11 cellular contexts compared by ENCODE assay signal in the genomic region with DNA sequence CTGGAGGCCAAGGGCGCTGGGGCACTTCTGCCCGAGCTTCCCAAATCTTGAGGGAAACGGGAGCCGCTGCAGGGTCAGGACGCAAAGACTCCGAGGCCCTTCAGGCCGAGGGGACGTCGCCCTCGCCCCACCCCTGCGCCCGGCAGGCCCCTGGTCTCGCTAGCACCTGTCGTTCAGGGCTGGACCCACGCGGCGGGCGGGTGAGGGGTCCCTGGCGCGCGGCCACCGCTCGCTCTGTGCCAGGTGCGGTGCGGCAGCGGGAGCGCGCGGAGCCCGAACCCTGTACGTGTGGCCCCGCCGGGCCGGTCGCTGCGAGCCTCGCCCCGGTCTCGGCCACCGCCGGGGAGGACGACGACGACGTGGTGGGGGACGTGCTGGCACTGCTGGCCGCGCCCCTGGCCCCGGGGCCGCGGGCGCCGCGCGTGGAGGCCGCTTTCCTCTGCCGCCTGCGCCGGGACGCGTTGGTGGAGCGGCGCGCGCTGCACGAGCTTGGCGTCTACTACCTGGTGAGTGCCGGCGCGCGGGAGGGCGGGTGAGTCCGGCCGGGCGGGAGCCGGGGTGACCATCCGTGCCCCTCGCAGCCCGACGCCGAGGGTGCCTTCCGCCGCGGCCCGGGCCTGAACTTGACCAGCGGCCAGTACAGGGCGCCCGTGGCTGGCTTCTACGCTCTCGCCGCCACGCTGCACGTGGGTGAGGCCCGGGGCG. TPM values are rescaled to one million over a fixed set of nuclear protein-coding genes. Genes with fewer than 3 reads are reported as not detected.
DNase-seq lines count a peak whose midpoint lies in the region; ATAC-seq and TF ChIP-seq lines count a peak whose summit lies in the region.
"Had no signal": no experiment of that assay in that cellular context is flagged by ENCODE, and none has a peak within 500 bp of the region (broad histone marks: within the 10 kb centered on the region; RNA-seq: fewer than 3 reads in every experiment).

No MANE protein-coding gene starts in this region.

- no peak overlapping the region for H2BK5ac ChIP-seq in neuronal stem cell (ENCODE audit: low read length)

- peak; percentile 53 for TF ChIP-seq POLR2A in erythroblast (IDR thresholded peaks at IDR 0.05; ENCODE audit: low read length)

- no CpG with 5 or more reads among the region's 95 CpGs for WGBS in neuronal stem cell (ENCODE audit: extremely low coverage in 2 of 2, insufficient read length in 2 of 2, insufficient replicate concordance in 1 of 2), 2 donors

- no peak overlapping the region for H2AFZ ChIP-seq in neuronal stem cell (ENCODE audit: low read length)

- H3K79me1 ChIP-seq in neuronal stem cell (ENCODE audit: low read depth, low read length), result peaks cover 3% of the 10 kb centered on the region

- H2BK12ac ChIP-seq in neuronal stem cell (ENCODE audit: low read length), result no peak overlapping the region

- peak overlapping the region in 1 of 2 donors; percentile 73 for H3K4me3 ChIP-seq in neuronal stem cell (ENCODE audit: low read length in 2 of 2)
- H3K4me3 ChIP-seq: ovary had no signal

- no peak overlapping the region for H3K27ac ChIP-seq in neuronal stem cell (replicated peaks; ENCODE audit: low read length)
- H3K27ac ChIP-seq: ovary had no signal

- no peak for ATAC-seq in esophagus mucosa

- H3K9ac ChIP-seq in ES-I3 (ENCODE audit: low read depth, low read length), result peak overlapping the region; percentile 53
- H3K9ac ChIP-seq in neuronal stem cell (ENCODE audit: low read depth, low read length, poor library complexity), result peak overlapping the region; percentile 81

- DNase-seq in NCI-H1105 (lab: John Stamatoyannopoulos, UW) (peak; percentile 22), erythroblast (lab: John Stamatoyannopoulos, UW) (peak; percentile 58 to 73), neuronal stem cell (ENCODE audit: low spot score) (no peak), NCI-H187 (lab: John Stamatoyannopoulos, UW) (no peak), KG1 (lab: John Stamatoyannopoulos, UW) (no peak)
- DNase-seq: activated naive CD4-positive, alpha-beta T cell treated with anti-CD3 and anti-CD28 coated beads, Interleukin-2, amount 10 ng/mL, durations not matched to agents 7 days and 5 days; NCI-H446 treated with DMSO at 0.1 percent for 48 hours had no signal

- H3K36me3 ChIP-seq in ES-I3 (ENCODE audit: insufficient read depth, low read length) (no peaks in the 10 kb centered on the region), neuronal stem cell (replicated peaks in 1 of 2; ENCODE audit: control insufficient read depth in 2 of 2, insufficient read depth in 2 of 2, low read length in 2 of 2) (peaks cover 3 to 18% of the 10 kb centered on the region in 2 donors)
- H3K36me3 ChIP-seq: ovary had no signal

- H3K27me3 ChIP-seq in neuronal stem cell (ENCODE audit: control insufficient read depth in 3 of 3, insufficient read depth in 3 of 3, low read depth in 1 of 3, low read length in 3 of 3), result peaks cover 12 to 59% (median 23%) of the 10 kb centered on the region in 3 experiments
- H3K27me3 ChIP-seq: ovary had no signal

- H3K9me3 ChIP-seq in ES-I3 (ENCODE audit: control insufficient read depth, insufficient read depth, low read length), result no peaks in the 10 kb centered on the region
- no peaks in the 10 kb centered on the region for H3K9me3 ChIP-seq in neuronal stem cell (replicated peaks in 1 of 2; ENCODE audit: control insufficient read depth in 2 of 2, insufficient read depth in 1 of 2, low read depth in 1 of 2, low read length in 2 of 2)
- H3K9me3 ChIP-seq: ovary had no signal

- H3K4ac ChIP-seq in neuronal stem cell (ENCODE audit: low read length), result no peak overlapping the region

- no peak overlapping the region for H2BK120ac ChIP-seq in neuronal stem cell (ENCODE audit: low read depth, low read length)

- H2AK5ac ChIP-seq in neuronal stem cell (ENCODE audit: low read depth, low read length), result peak overlapping the region; percentile 68

- H3K18ac ChIP-seq in neuronal stem cell (ENCODE audit: low read length), result peak overlapping the region; percentile 42

- H3K4me1 ChIP-seq in ES-I3 (ENCODE audit: insufficient read depth, low read length) (no peaks in the 10 kb centered on the region; the same call in 1 of the 2 replicates), neuronal stem cell (ENCODE audit: control insufficient read depth in 2 of 2, insufficient read depth in 1 of 2, low read depth in 1 of 2, low read length in 2 of 2) (peaks cover 0 to 4% of the 10 kb centered on the region in 2 donors)

- H3K14ac ChIP-seq in neuronal stem cell (ENCODE audit: low read length), result peak overlapping the region; percentile 21

- H4K8ac ChIP-seq in neuronal stem cell (ENCODE audit: low read depth, low read length), result no peak overlapping the region

- H3K4me2 ChIP-seq in neuronal stem cell (ENCODE audit: insufficient read depth, low read length, poor library complexity, severe bottlenecking), result peak overlapping the region; percentile 86

- no peak overlapping the region for H3K23ac ChIP-seq in neuronal stem cell (ENCODE audit: low read depth, low read length, poor library complexity)

- no peak overlapping the region for H4K91ac ChIP-seq in neuronal stem cell (ENCODE audit: low read depth, low read length, poor library complexity)

- H2BK15ac ChIP-seq in neuronal stem cell (ENCODE audit: low read length), result no peak overlapping the region

RNA-seq across cellular contexts. Expression of a gene that starts 4.9 kb away (rescaled TPM):
- 0.43 TPM for polyA plus RNA-seq in neuronal stem cell (2013, experiment 1 of 2)
- 0.37 TPM for polyA plus RNA-seq in neuronal stem cell (2013, experiment 2 of 2)
- total RNA-seq in esophagus mucosa, result 0.44 TPM

RNA-seq across cellular contexts. Expression of a gene that starts 25.2 kb away (rescaled TPM):
- 0.06 TPM for polyA plus RNA-seq in neuronal stem cell (2013, experiment 1 of 2)
- 0.07 TPM for polyA plus RNA-seq in neuronal stem cell (2013, experiment 2 of 2)
- total RNA-seq in esophagus mucosa, result 0.08 TPM
- total RNA-seq: temporal lobe had no signal

RNA-seq across cellular contexts. Expression of a gene that starts 39.8 kb away (rescaled TPM):
- 21.1 TPM for polyA plus RNA-seq in neuronal stem cell (2013, experiment 1 of 2)
- 19.3 TPM for polyA plus RNA-seq in neuronal stem cell (2013, experiment 2 of 2)
- total RNA-seq in esophagus mucosa, result 29.5 TPM

Comparison
In these comparisons a context has a peak if more than half of its experiments do, and no peak if none do; other contexts are left out.
1. DNase-seq: peak in NCI-H1105 (single experiment) and erythroblast (2 of 2); none in neuronal stem cell (single experiment), NCI-H187 (0 of 2) and KG1 (single experiment).